In genomic region chr1:14666376-14666775, GRCh38 we compare ENCODE assay signal across 24 cellular contexts.
DNase-seq lines count a peak whose midpoint lies in the region; ATAC-seq, FAIRE-seq and TF ChIP-seq lines count a peak whose summit lies in the region.
"Had no signal": no experiment of that assay in that cellular context is flagged by ENCODE, and none has a peak within 500 bp of the region (broad histone marks: within the 10 kb centered on the region; RNA-seq: fewer than 3 reads in every experiment).

No MANE protein-coding gene starts in this region.

- H3K36me3 ChIP-seq in astrocyte (ENCODE audit: insufficient read depth, low read length), result no peaks in the 10 kb centered on the region
- H3K36me3 ChIP-seq: BE2C, MG63, Peyer's patch had no signal

- no peak overlapping the region for H3K27ac Mint-ChIP-seq in astrocyte (ENCODE audit: unreplicated experiment)
- H3K27ac Mint-ChIP-seq: CD4-positive, CD25-positive, alpha-beta regulatory T cell; HFFc6 had no signal

- H3K9ac ChIP-seq in astrocyte (ENCODE audit: low read length), result no peak overlapping the region

- H3K36me3 Mint-ChIP-seq in astrocyte (ENCODE audit: low read depth, unreplicated experiment), result no peaks in the 10 kb centered on the region
- H3K36me3 Mint-ChIP-seq: CD4-positive, CD25-positive, alpha-beta regulatory T cell had no signal

- H4K20me1 ChIP-seq in astrocyte (ENCODE audit: insufficient read depth, low read length), result no peaks in the 10 kb centered on the region

- no peak for TF ChIP-seq CTCF in astrocyte (IDR thresholded peaks at IDR 0.05; ENCODE audit: insufficient read depth, low read depth, low read length)
- TF ChIP-seq CTCF in foreskin keratinocyte (conservative IDR thresholded peaks at IDR 0.05), result no peak

- H3K27me3 Mint-ChIP-seq in astrocyte (ENCODE audit: low read depth, unreplicated experiment), result peaks cover 5% of the 10 kb centered on the region
- H3K27me3 Mint-ChIP-seq: CD4-positive, CD25-positive, alpha-beta regulatory T cell had no signal

- no peak for FAIRE-seq in astrocyte (lab: Jason Lieb, UNC)
- FAIRE-seq: GM12878, HTR-8/SVneo had no signal

- H3K4me3 Mint-ChIP-seq in astrocyte (ENCODE audit: unreplicated experiment), result no peak overlapping the region
- H3K4me3 Mint-ChIP-seq: CD4-positive, CD25-positive, alpha-beta regulatory T cell; HFFc6 had no signal

- H3K4me1 Mint-ChIP-seq in astrocyte (ENCODE audit: low read depth, unreplicated experiment), result no peaks in the 10 kb centered on the region
- H3K4me1 Mint-ChIP-seq: CD4-positive, CD25-positive, alpha-beta regulatory T cell had no signal

- no peak overlapping the region for H2AFZ ChIP-seq in astrocyte (ENCODE audit: low read depth, low read length)

- no peaks in the 10 kb centered on the region for H3K9me3 Mint-ChIP-seq in astrocyte (ENCODE audit: unreplicated experiment)

- ATAC-seq in foreskin keratinocyte (peak; percentile 83), GM21737 (IDR thresholded peaks at IDR 0.05; ENCODE audit: unreplicated experiment) (no peak), GM21515 (IDR thresholded peaks at IDR 0.05; ENCODE audit: unreplicated experiment) (no peak)
- ATAC-seq: GM12878 had no signal

- peak; percentile 39 for DNase-seq in HS-5 (ENCODE audit: low read depth)
- DNase-seq in astrocyte (ENCODE audit: low read depth), result peak; percentile 23
- peak; percentile 62 to 82 for DNase-seq in foreskin keratinocyte
- no peak for DNase-seq in COLO829 (ENCODE audit: low spot score)
- no peak for DNase-seq in cortex of kidney (lab: John Stamatoyannopoulos, UW)
- DNase-seq: BE2C; CD4-positive, CD25-positive, alpha-beta regulatory T cell; DMS153; EL; H7; HFFc6; IMR-90; MG63; NCI-H1092 treated with DMSO at 0.1 percent for 48 hours; NCI-H146; NCI-H2029 treated with DMSO at 0.1 percent for 48 hours; NCI-H446; NCI-H526 treated with DMSO at 0.1 percent for 48 hours; Peyer's patch; Right ventricle myocardium superior had no signal

- H3K27ac ChIP-seq in astrocyte (ENCODE audit: low read depth, low read length), result no peak overlapping the region
- no peak overlapping the region for H3K27ac ChIP-seq in foreskin keratinocyte
- H3K27ac ChIP-seq: Peyer's patch had no signal

- H3K4me2 ChIP-seq in astrocyte (ENCODE audit: low read length), result no peak overlapping the region

- H3K27me3 ChIP-seq in astrocyte (ENCODE audit: insufficient read depth, low read length), result no peaks in the 10 kb centered on the region
- H3K27me3 ChIP-seq in foreskin keratinocyte, result no peaks in the 10 kb centered on the region
- H3K27me3 ChIP-seq: BE2C, MG63, Peyer's patch had no signal

- H3K9me3 ChIP-seq in astrocyte (ENCODE audit: insufficient read depth, low read depth, low read length), result no peaks in the 10 kb centered on the region
- H3K9me3 ChIP-seq: BE2C, MG63, Peyer's patch had no signal

- no peaks in the 10 kb centered on the region for H3K79me2 ChIP-seq in astrocyte (ENCODE audit: insufficient read depth, low read length)

- no peak overlapping the region for H3K4me3 ChIP-seq in astrocyte (ENCODE audit: insufficient read depth, low read depth, low read length)
- H3K4me3 ChIP-seq: GM12878, MG63, Peyer's patch had no signal

- no peaks in the 10 kb centered on the region for H3K4me1 ChIP-seq in astrocyte (ENCODE audit: insufficient read depth, low read length)
- peaks cover 4% of the 10 kb centered on the region for H3K4me1 ChIP-seq in foreskin keratinocyte
- H3K4me1 ChIP-seq: BE2C, Peyer's patch had no signal

Comparison
In these comparisons a context has a peak if more than half of its experiments do, and no peak if none do; other contexts are left out.
1. DNase-seq: peak in HS-5 (single experiment), astrocyte (single experiment) and foreskin keratinocyte (2 of 2); none in COLO829 (single experiment) and cortex of kidney (single experiment).